Comparison of ENCODE assay signal across 3 cellular contexts in the genomic region with DNA sequence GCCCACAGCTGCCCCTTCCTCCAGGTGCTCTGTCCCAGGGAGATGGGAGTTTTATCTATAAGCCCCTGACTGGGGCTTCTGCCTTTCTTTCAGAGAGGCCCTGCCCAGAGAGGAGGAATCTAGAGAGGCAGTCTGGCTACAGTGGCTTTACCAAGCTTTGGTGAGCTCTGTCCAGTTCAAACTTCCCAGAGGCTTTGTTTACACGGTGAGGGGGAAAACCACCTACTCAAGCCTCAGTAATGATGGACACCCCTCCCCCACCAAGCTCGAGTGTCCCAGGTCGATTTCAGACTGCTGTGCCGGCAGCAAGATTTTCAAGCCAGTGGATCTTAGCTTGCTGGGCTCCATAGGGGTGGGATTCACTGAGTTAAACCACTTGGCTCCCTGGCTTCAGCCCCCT. TPM values are rescaled to one million over a fixed set of nuclear protein-coding genes. Genes with fewer than 3 reads are reported as not detected.
"Had no signal": no experiment of that assay in that cellular context is flagged by ENCODE, and none has a peak within 500 bp of the region (broad histone marks: within the 10 kb centered on the region; RNA-seq: fewer than 3 reads in every experiment).

No MANE protein-coding gene starts in this region.

RNA-seq across cellular contexts. Expression of a gene that starts 25.4 kb away (rescaled TPM):
- total RNA-seq: naive thymus-derived CD8-positive, alpha-beta T cell; natural killer cell treated with Interleukin-12 subunit alpha and Interleukin-12 subunit beta and Interleukin-15 and Interleukin-18, amount 100 ng/mL, for 72 hours; osteocyte had no signal
- polyA plus RNA-seq: naive thymus-derived CD8-positive, alpha-beta T cell had no signal
